23 cellular contexts compared by ENCODE assay signal in the genomic region with DNA sequence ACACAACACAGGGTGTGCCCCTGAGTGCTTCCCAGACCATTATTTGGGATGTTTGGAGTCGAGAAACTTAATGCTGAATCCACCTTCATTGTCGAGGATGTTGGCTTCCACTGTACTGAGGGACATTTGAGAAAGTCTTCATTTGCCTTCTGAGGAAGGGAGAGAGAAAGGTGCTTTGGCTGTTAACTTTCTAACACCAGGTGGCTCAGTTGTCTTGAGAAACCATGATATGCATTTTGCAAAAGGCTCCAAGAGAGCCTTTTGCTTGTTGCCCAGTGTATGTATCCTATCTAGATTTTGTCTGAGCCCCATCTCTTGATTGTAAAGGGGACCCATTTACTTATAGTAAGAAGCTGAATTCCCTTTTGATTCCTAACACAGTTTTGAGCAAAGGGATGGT. TPM values are rescaled to one million over a fixed set of nuclear protein-coding genes. Genes with fewer than 3 reads are reported as not detected.
A peak's percentile ranks its signal among the peaks of the same experiment; 100 is the strongest.
DNase-seq lines count a peak whose midpoint lies in the region; FAIRE-seq and TF ChIP-seq lines count a peak whose summit lies in the region.
"Had no signal": no experiment of that assay in that cellular context is flagged by ENCODE, and none has a peak within 500 bp of the region (broad histone marks: within the 10 kb centered on the region; RNA-seq: fewer than 3 reads in every experiment).

No MANE protein-coding gene starts in this region.

- peaks cover 13% of the 10 kb centered on the region for H3K27me3 Mint-ChIP-seq in type B pancreatic cell

- H3K79me2 ChIP-seq in keratinocyte (ENCODE audit: control insufficient read depth, insufficient read depth, low read length) (no peaks in the 10 kb centered on the region), smooth muscle cell (ENCODE audit: low read depth) (no peaks in the 10 kb centered on the region)

- H3K9me3 Mint-ChIP-seq in type B pancreatic cell = no peaks in the 10 kb centered on the region
- H3K9me3 Mint-ChIP-seq: activated naive CD4-positive, alpha-beta T cell treated with anti-CD3 and anti-CD28 coated beads, Interleukin-2, amount 50 U/mL, for 24 hours; activated T-helper 2 cell treated with anti-CD3 and anti-CD28 coated beads, Interferon-gamma antibody, Interleukin-2, Interleukin-4, amounts not matched to agents 10 μg/mL and 5 μg/mL and 100 μg/mL, durations not matched to agents 14 hours and 24 hours and 36 hours had no signal

- no peak overlapping the region for H3K4me2 ChIP-seq in keratinocyte (ENCODE audit: control insufficient read depth, extremely low read depth, insufficient read depth, low read depth, low read length)
- H3K4me2 ChIP-seq in smooth muscle cell = no peak overlapping the region

- H2AFZ ChIP-seq in keratinocyte (ENCODE audit: control insufficient read depth, low read length) (no peak overlapping the region), smooth muscle cell (ENCODE audit: low read depth) (no peak overlapping the region)

- no peak overlapping the region for H3K27ac Mint-ChIP-seq in type B pancreatic cell
- H3K27ac Mint-ChIP-seq: activated CD8-positive, alpha-beta T cell treated with anti-CD3 and anti-CD28 coated beads, Interleukin-2, amount 10 ng/mL, durations not matched to agents 7 days and 5 days; activated naive CD4-positive, alpha-beta T cell treated with anti-CD3 and anti-CD28 coated beads, Interleukin-2, amount 50 U/mL, for 24 hours; activated T-helper 2 cell treated with anti-CD3 and anti-CD28 coated beads, Interferon-gamma antibody, Interleukin-2, Interleukin-4, amounts not matched to agents 10 μg/mL and 5 μg/mL and 100 μg/mL, durations not matched to agents 14 hours and 24 hours and 36 hours had no signal

- in situ Hi-C loops in G401 (cut with HindIII; ENCODE audit: low sequenced_read_pairs) = no loop called here

- no peak overlapping the region for H3K4me3 Mint-ChIP-seq in type B pancreatic cell
- H3K4me3 Mint-ChIP-seq: activated CD8-positive, alpha-beta T cell treated with anti-CD3 and anti-CD28 coated beads, Interleukin-2, amount 10 ng/mL, durations not matched to agents 7 days and 5 days; activated naive CD4-positive, alpha-beta T cell treated with anti-CD3 and anti-CD28 coated beads, Interleukin-2, amount 50 U/mL, for 24 hours had no signal

- H3K9ac ChIP-seq in keratinocyte (ENCODE audit: control insufficient read depth, extremely low read depth, insufficient read depth, low read length) = no peak overlapping the region
- H3K9ac ChIP-seq in smooth muscle cell (ENCODE audit: low read depth) = no peak overlapping the region

- no peaks in the 10 kb centered on the region for H3F3A ChIP-seq in smooth muscle cell (ENCODE audit: low read depth)

- H3K4me1 Mint-ChIP-seq in type B pancreatic cell (ENCODE audit: unreplicated experiment) = no peaks in the 10 kb centered on the region
- H3K4me1 Mint-ChIP-seq: activated naive CD4-positive, alpha-beta T cell treated with anti-CD3 and anti-CD28 coated beads, Interleukin-2, amount 50 U/mL, for 24 hours had no signal

- peak in 2 of 3 experiments; percentile 7 to 16 for TF ChIP-seq CTCF in keratinocyte (optimal IDR thresholded peaks at IDR 0.05 in 1 of 3, IDR thresholded peaks at IDR 0.05 in 1 of 3, conservative IDR thresholded peaks at IDR 0.05 in 1 of 3; ENCODE audit: extremely low read depth in 1 of 3, insufficient read depth in 2 of 3, low read length in 3 of 3)
- no peak for TF ChIP-seq CTCF in smooth muscle cell (IDR thresholded peaks at IDR 0.05; ENCODE audit: borderline replicate concordance, insufficient read depth, poor library complexity, severe bottlenecking)
- no peak for TF ChIP-seq CTCF in type B pancreatic cell (conservative IDR thresholded peaks at IDR 0.05)

- H3K4me1 ChIP-seq in keratinocyte (ENCODE audit: control insufficient read depth, extremely low read depth, insufficient read depth, low read length) = peaks cover 8% of the 10 kb centered on the region
- no peaks in the 10 kb centered on the region for H3K4me1 ChIP-seq in smooth muscle cell (ENCODE audit: low read depth)
- H3K4me1 ChIP-seq: Peyer's patch, psoas muscle had no signal

- peak; percentile 62 for FAIRE-seq in keratinocyte (lab: Jason Lieb, UNC)
- FAIRE-seq: HTR-8/SVneo, K562, TTC549, urothelium cell line had no signal

- DNase-seq in G401 (ENCODE audit: low spot score) = peak; percentile 1
- DNase-seq in NCI-H1105 (lab: John Stamatoyannopoulos, UW) = peak; percentile 22
- peak; percentile 1 for DNase-seq in OCI-M1 (lab: John Stamatoyannopoulos, UW)
- no peak for DNase-seq in keratinocyte (ENCODE audit: low read depth, low spot score)
- no peak for DNase-seq in smooth muscle cell (lab: John Stamatoyannopoulos, UW; ENCODE audit: unreplicated experiment)
- no peak for DNase-seq in KG1 (lab: John Stamatoyannopoulos, UW)
- DNase-seq in type B pancreatic cell (ENCODE audit: extremely low spot score, unreplicated experiment) = no peak
- DNase-seq: activated CD4-positive, CD25-positive, alpha-beta regulatory T cell treated with anti-CD3 and anti-CD28 coated beads, Interleukin-2, amount 50 U/mL, for 72 hours; activated CD8-positive, alpha-beta T cell treated with anti-CD3 and anti-CD28 coated beads, Interleukin-2, amount 10 ng/mL, durations not matched to agents 7 days and 5 days; C1 segment of cervical spinal cord; cortex of kidney; hippocampal formation; NCI-H187; Peyer's patch; psoas muscle; stimulated activated naive CD4-positive, alpha-beta T cell treated with Interleukin-2 at 50 U/mL for 16 hours had no signal

- H3K9me3 ChIP-seq in keratinocyte (ENCODE audit: control insufficient read depth, low read depth, low read length) = no peaks in the 10 kb centered on the region
- H3K9me3 ChIP-seq in smooth muscle cell (replicated peaks; ENCODE audit: low read depth) = no peaks in the 10 kb centered on the region
- H3K9me3 ChIP-seq: Peyer's patch, psoas muscle had no signal

- H4K20me1 ChIP-seq in keratinocyte (ENCODE audit: control insufficient read depth, extremely low read depth, insufficient read depth, low read length) (no peaks in the 10 kb centered on the region), smooth muscle cell (ENCODE audit: low read depth) (no peaks in the 10 kb centered on the region)

- H3K9me1 ChIP-seq in keratinocyte (ENCODE audit: control insufficient read depth, extremely low read depth, insufficient read depth, low read length) = no peaks in the 10 kb centered on the region

- no peaks in the 10 kb centered on the region for H3K27me3 ChIP-seq in keratinocyte (ENCODE audit: control insufficient read depth, extremely low read depth, insufficient read depth, low read length)
- no peaks in the 10 kb centered on the region for H3K27me3 ChIP-seq in smooth muscle cell (ENCODE audit: low read depth)
- H3K27me3 ChIP-seq: Peyer's patch had no signal

- H3K4me3 ChIP-seq in keratinocyte (ENCODE audit: control insufficient read depth in 2 of 3, extremely low read depth in 1 of 3, insufficient read depth in 2 of 3, low read depth in 1 of 3, low read length in 3 of 3) (no peak overlapping the region), smooth muscle cell (no peak overlapping the region)
- H3K4me3 ChIP-seq: K562, Peyer's patch, psoas muscle had no signal

- H3K27ac ChIP-seq in keratinocyte (ENCODE audit: control insufficient read depth, insufficient read depth, low read length) = no peak overlapping the region
- no peak overlapping the region for H3K27ac ChIP-seq in smooth muscle cell (ENCODE audit: low read depth)
- H3K27ac ChIP-seq: Peyer's patch, psoas muscle had no signal

- H3K36me3 Mint-ChIP-seq in type B pancreatic cell = no peaks in the 10 kb centered on the region
- H3K36me3 Mint-ChIP-seq: activated naive CD4-positive, alpha-beta T cell treated with anti-CD3 and anti-CD28 coated beads, Interleukin-2, amount 50 U/mL, for 24 hours had no signal

- H3K36me3 ChIP-seq in keratinocyte (ENCODE audit: control insufficient read depth in 2 of 2, extremely low read depth in 1 of 2, insufficient read depth in 2 of 2, low read length in 2 of 2) (no peaks in the 10 kb centered on the region), smooth muscle cell (ENCODE audit: low read depth) (no peaks in the 10 kb centered on the region)
- H3K36me3 ChIP-seq: Peyer's patch had no signal

- dilution Hi-C loops in keratinocyte (cut with MboI; ENCODE audit: extremely low pct_ligation_motif_present, low sequenced_read_pairs) = no loop called here

- 74% methylated on average over 2 of the region's 2 CpGs for WGBS in smooth muscle cell (ENCODE audit: low lambda C conversion rate)

RNA-seq across cellular contexts. Expression of gene NRXN3, which starts 28.6 kb away (rescaled TPM):
- not detected in 2 replicates for total RNA-seq in G401 (2014; rRNA removed; shearing (Covaris generic))
- polyA plus RNA-seq in keratinocyte (0.41 to 1.6 TPM (median 0.89 TPM) in 3 replicates), smooth muscle cell (1.2 and 9.9 TPM in 2 replicates)
- polyA plus RNA-seq in keratinocyte (2011; ENCODE audit: low read depth) = 0.19 TPM
- polyA plus RNA-seq in keratinocyte (2011; cell fraction: cytosol; rRNA removed) = 0.23 and 0.47 TPM in 2 replicates
- polyA plus RNA-seq in keratinocyte (2011; cell fraction: nucleus; rRNA removed) = 1.4 and 2.0 TPM in 2 replicates
- 0.17 and 0.85 TPM in 2 replicates for polyA plus RNA-seq in keratinocyte (2012; ENCODE audit: low replicate concordance)
- polyA minus RNA-seq in keratinocyte = 0.82 to 2.3 TPM (median 2.2 TPM) in 3 replicates
- polyA minus RNA-seq in keratinocyte (2011; cell fraction: cytosol; rRNA and poly(A)+ RNA removed) = not detected
- polyA minus RNA-seq in keratinocyte (2011; cell fraction: nucleus; rRNA and poly(A)+ RNA removed) = 2.0 and 2.7 TPM in 2 replicates
- total RNA-seq in smooth muscle cell (5.5 and 7.0 TPM in 2 replicates), type B pancreatic cell (ENCODE audit: low replicate concordance) (19.1 and 19.8 TPM in 2 replicates)
- total RNA-seq: activated CD8-positive, alpha-beta T cell treated with anti-CD3 and anti-CD28 coated beads, Interleukin-2, amount 10 ng/mL, durations not matched to agents 7 days and 5 days; activated T-helper 2 cell treated with anti-CD3 and anti-CD28 coated beads, Interferon-gamma antibody, Interleukin-2, Interleukin-4, amounts not matched to agents 10 μg/mL and 5 μg/mL and 100 μg/mL, durations not matched to agents 14 hours and 24 hours and 36 hours; T-helper 1 cell treated with Interleukin-12 subunit alpha and Interleukin-12 subunit beta and Interleukin-4 antibody, amounts not matched to agents 30 ng/mL and 1 ng/mL, for 36 hours had no signal
- polyA plus RNA-seq: K562 had no signal

Comparison
In these comparisons a context has a peak if more than half of its experiments do, and no peak if none do; other contexts are left out.
1. DNase-seq: peak in G401 (single experiment), NCI-H1105 (single experiment) and OCI-M1 (single experiment); none in keratinocyte (single experiment), smooth muscle cell (single experiment), KG1 (single experiment) and type B pancreatic cell (single experiment).
2. CTCF ChIP-seq: peak in keratinocyte (2 of 3); none in smooth muscle cell (single experiment) and type B pancreatic cell (single experiment).